9 cellular contexts compared by ENCODE assay signal in genomic region chr20:62369508-62370114, GRCh38. TPM values are rescaled to one million over a fixed set of nuclear protein-coding genes. Genes with fewer than 3 reads are reported as not detected.
DNase-seq lines count a peak whose midpoint lies in the region; ATAC-seq, FAIRE-seq and TF ChIP-seq lines count a peak whose summit lies in the region.
"Had no signal": no experiment of that assay in that cellular context is flagged by ENCODE, and none has a peak within 500 bp of the region (broad histone marks: within the 10 kb centered on the region; RNA-seq: fewer than 3 reads in every experiment).

No MANE protein-coding gene starts in this region.

- peaks cover 10% of the 10 kb centered on the region for H3K36me3 ChIP-seq in NT2/D1 (ENCODE audit: insufficient read depth, insufficient read length, low read length)
- no peaks in the 10 kb centered on the region for H3K36me3 ChIP-seq in spleen
- no peaks in the 10 kb centered on the region for H3K36me3 ChIP-seq in H7 (replicated peaks; ENCODE audit: control insufficient read depth, insufficient read depth, low read length)

- no peaks in the 10 kb centered on the region for H3K9me3 ChIP-seq in A549
- no peaks in the 10 kb centered on the region; the same call in 1 of the 2 replicates for H3K9me3 ChIP-seq in NT2/D1 (ENCODE audit: insufficient read depth, low read length)
- no peaks in the 10 kb centered on the region for H3K9me3 ChIP-seq in spleen

- H3K27me3 ChIP-seq in NT2/D1 (ENCODE audit: insufficient read depth, insufficient read length): no peaks in the 10 kb centered on the region
- H3K27me3 ChIP-seq in spleen (replicated peaks in 1 of 7): peaks cover 0 to 79% (median 32%) of the 10 kb centered on the region in 7 donors
- H3K27me3 ChIP-seq in H7 (ENCODE audit: control insufficient read depth, insufficient read depth, low read length): no peaks in the 10 kb centered on the region

- H3K4me1 ChIP-seq in A549 (peaks cover 53% of the 10 kb centered on the region), NT2/D1 (ENCODE audit: insufficient read depth, insufficient read length) (peaks cover 45% of the 10 kb centered on the region), spleen (peaks cover 13 to 56% (median 47%) of the 10 kb centered on the region in 6 donors)

- H3K27ac ChIP-seq in A549 (peak overlapping the region; percentile 97 to 99), spleen (no peak overlapping the region)

- POLR2A ChIA-PET in A549 (lab: Yijun Ruan, JAX): interaction anchor here (1.3 to 5.0 kb wide), 6 partner anchors 8 to 64 kb away, joined by 3 to 61 read pairs (median 11); partner anchors contain the start of gene RPS21

- peak overlapping the region; percentile 75 for H3K4me3 Mint-ChIP-seq in nephron progenitor cell

- TF ChIP-seq CTCF in A549 (IDR thresholded peaks at IDR 0.05) (no peak), epithelial cell of proximal tubule (conservative IDR thresholded peaks at IDR 0.05; ENCODE audit: low read depth, low read length) (no peak), nephron progenitor cell (IDR thresholded peaks at IDR 0.05) (no peak), spleen (IDR thresholded peaks at IDR 0.05 in 8 of 11, conservative IDR thresholded peaks at IDR 0.05 in 3 of 11) (no peak)

- DNase-seq in A549 (ENCODE audit: low read depth in 1 of 2, low spot score in 1 of 2) (peak in 1 of 2 experiments; percentile 83), NT2/D1 (ENCODE audit: low read depth, low spot score) (no peak), epithelial cell of proximal tubule (ENCODE audit: low read depth) (no peak), nephron progenitor cell (no peak), NCI-H1092 treated with DMSO at 0.1 percent for 48 hours (lab: John Stamatoyannopoulos, UW) (no peak), DMS153 treated with DMSO at 0.1 percent for 48 hours (lab: John Stamatoyannopoulos, UW; ENCODE audit: unreplicated experiment) (no peak), spleen (no peak), H7 (no peak)
- DNase-seq: effector memory CD4-positive, alpha-beta T cell had no signal

- TF ChIP-seq POLR2A in A549 (IDR thresholded peaks at IDR 0.05; ENCODE audit: low read length) (no peak; the same call in 1 of the 2 replicates), spleen (IDR thresholded peaks at IDR 0.05) (no peak)

- no peaks in the 10 kb centered on the region for H3K27me3 Mint-ChIP-seq in nephron progenitor cell (ENCODE audit: low read depth, poor library complexity)

- H3K36me3 Mint-ChIP-seq in nephron progenitor cell (ENCODE audit: low read depth): peaks cover 4% of the 10 kb centered on the region

- ATAC-seq in A549: peak; percentile 10 to 17; a peak in 4 of 6 replicates

- no peak for FAIRE-seq in A549 (lab: Jason Lieb, UNC)

- 0% methylated on average over 10 of the region's 13 CpGs for WGBS in A549 (ENCODE audit: missing lambda C conversion rate)
- WGBS in spleen, 5 donors: 53 to 71% (median 63%) methylated on average over 10 to 13 of the region's 13 CpGs

- H3K9ac ChIP-seq in NT2/D1 (ENCODE audit: insufficient read length, low read depth): peak overlapping the region; percentile 76

- intact Hi-C loops in spleen (cut with DNase I; ENCODE audit: low total_unique reads): no loop called here

- peaks cover 50% of the 10 kb centered on the region for H3K4me1 Mint-ChIP-seq in nephron progenitor cell

- 0 out of 5 replicates have a peak, but pooled peaks of 1 of the 2 experiments have one; percentile 4 for TF ChIP-seq RAD21 in A549 (conservative IDR thresholded peaks at IDR 0.05 in 1 of 2, IDR thresholded peaks at IDR 0.05 in 1 of 2)

- H3K4me2 ChIP-seq in A549: peak overlapping the region; percentile 91

- peak; percentile 1 to 2; a peak in 2 of 5 replicates for TF ChIP-seq EP300 in A549 (IDR thresholded peaks at IDR 0.05)

- H3K27ac Mint-ChIP-seq in nephron progenitor cell: no peak overlapping the region

- H3K4me3 ChIP-seq in A549 (peak overlapping the region; percentile 100), NT2/D1 (ENCODE audit: insufficient read length, low read depth) (peak overlapping the region; percentile 27), epithelial cell of proximal tubule (ENCODE audit: low read depth, low read length) (peak overlapping the region; percentile 95), spleen (peak overlapping the region in 1 of 8 donors; percentile 90), H7 (ENCODE audit: insufficient read depth, low read depth, low read length) (no peak overlapping the region)

- CTCF ChIA-PET in A549 (lab: Yijun Ruan, JAX): interaction anchor here (0.8 to 12.6 kb wide), 17 partner anchors 8 to 69 kb away, joined by 3 to 290 read pairs (median 5); partner anchors contain the start of gene ADRM1

- peaks cover 10% of the 10 kb centered on the region for H3K9me3 Mint-ChIP-seq in nephron progenitor cell

TF ChIP-seq in A549, 52 proteins besides CTCF, POLR2A, EP300 and RAD21:
- TF ChIP-seq NPAS2 (CRISPR knock-in tag; IDR thresholded peaks at IDR 0.05; ENCODE audit: borderline replicate concordance): no peak
- TF ChIP-seq KDM1A (IDR thresholded peaks at IDR 0.05; ENCODE audit: low read depth): no peak
- no peak for TF ChIP-seq EHF (CRISPR knock-in tag; IDR thresholded peaks at IDR 0.05)
- TF ChIP-seq TP53 (CRISPR knock-in tag; IDR thresholded peaks at IDR 0.05): no peak
- TF ChIP-seq FOSL2 (IDR thresholded peaks at IDR 0.05): no peak; the same call in 1 of the 2 replicates
- no peak; the same call in 1 of the 2 replicates for TF ChIP-seq FOSL2 (CRISPR knock-in tag; IDR thresholded peaks at IDR 0.05)
- no peak for TF ChIP-seq ZNF302 (CRISPR knock-in tag; IDR thresholded peaks at IDR 0.05)

RNA-seq across cellular contexts. Expression of gene LAMA5, which starts 2.5 kb away (rescaled TPM):
- 20.4 and 31.6 TPM in 2 replicates for polyA plus RNA-seq in A549 (2011; rRNA removed)
- polyA plus RNA-seq in A549 (2012; cell fraction: cytosol; rRNA removed): 91.5 and 122 TPM in 2 replicates
- 829 and 950 TPM in 2 replicates for polyA plus RNA-seq in A549 (2012; cell fraction: nucleus; rRNA removed)
- polyA plus RNA-seq in A549 (2017; fragmentation: RNase III; extraction: RNeasy Plus Mini Kit Qiagen cat#74134 plus additional on column Dnase treatment): 196 to 212 TPM (median 202 TPM) in 3 replicates
- polyA minus RNA-seq in A549 (2011; rRNA and poly(A)+ RNA removed): 26.9 and 28.7 TPM in 2 replicates
- 103 and 240 TPM in 2 replicates for total RNA-seq in epithelial cell of proximal tubule
- total RNA-seq in spleen: 100 to 1,000 TPM in 4 of 7 donors, 10 to 100 TPM in 3; 69.8 to 203 (median 108) TPM
- polyA plus RNA-seq in spleen: 100 to 1,000 TPM in 2 of 3 donors, 10 to 100 TPM in 1; 46.5 to 266 (median 128) TPM
- total RNA-seq in H7 (2014; rRNA removed; shearing (Covaris generic)): 61.0 and 90.8 TPM in 2 replicates

RNA-seq across cellular contexts. Expression of gene RPS21, which starts 17.3 kb away (rescaled TPM):
- polyA plus RNA-seq in A549 (2011; rRNA removed): 3,697 and 4,026 TPM in 2 replicates
- 8,308 and 13,239 TPM in 2 replicates for polyA plus RNA-seq in A549 (2012; cell fraction: cytosol; rRNA removed)
- 5,168 and 6,855 TPM in 2 replicates for polyA plus RNA-seq in A549 (2012; cell fraction: nucleus; rRNA removed)
- polyA plus RNA-seq in A549 (2017; fragmentation: RNase III; extraction: RNeasy Plus Mini Kit Qiagen cat#74134 plus additional on column Dnase treatment): 2,862 to 2,938 TPM (median 2,871 TPM) in 3 replicates
- 804 and 936 TPM in 2 replicates for polyA minus RNA-seq in A549 (2011; rRNA and poly(A)+ RNA removed)
- 2,187 and 2,322 TPM in 2 replicates for total RNA-seq in epithelial cell of proximal tubule
- total RNA-seq in spleen: 1,000 to 10,000 TPM; 1,168 to 3,909 (median 1,666) TPM
- over 10,000 TPM in 2 of 3 donors, 1,000 to 10,000 TPM in 1; 9,792 to 11,722 (median 10,372) TPM for polyA plus RNA-seq in spleen
- total RNA-seq in H7 (2014; rRNA removed; shearing (Covaris generic)): 877 and 1,118 TPM in 2 replicates

RNA-seq across cellular contexts. Expression of gene CABLES2, which starts 37.5 kb away (rescaled TPM):
- 3.9 and 5.0 TPM in 2 replicates for polyA plus RNA-seq in A549 (2011; rRNA removed)
- polyA plus RNA-seq in A549 (2012; cell fraction: cytosol; rRNA removed): 5.9 and 7.3 TPM in 2 replicates
- polyA plus RNA-seq in A549 (2012; cell fraction: nucleus; rRNA removed): 9.4 and 10.5 TPM in 2 replicates
- polyA plus RNA-seq in A549 (2017; fragmentation: RNase III; extraction: RNeasy Plus Mini Kit Qiagen cat#74134 plus additional on column Dnase treatment): 5.6 to 7.7 TPM (median 6.6 TPM) in 3 replicates
- polyA minus RNA-seq in A549 (2011; rRNA and poly(A)+ RNA removed): 6.1 and 7.1 TPM in 2 replicates
- 5.8 and 7.8 TPM in 2 replicates for total RNA-seq in epithelial cell of proximal tubule
- 1 to 10 TPM; 3.9 to 5.9 (median 4.1) TPM for total RNA-seq in spleen
- 1 to 10 TPM; 2.0 to 2.7 (median 2.4) TPM for polyA plus RNA-seq in spleen
- total RNA-seq in H7 (2014; rRNA removed; shearing (Covaris generic)): 7.7 and 8.3 TPM in 2 replicates

RNA-seq across cellular contexts. Expression of gene RBBP8NL, which starts 57.7 kb away (rescaled TPM):
- polyA plus RNA-seq in A549 (2011; rRNA removed) (not detected in 2 replicates), A549 (2017; fragmentation: RNase III; extraction: RNeasy Plus Mini Kit Qiagen cat#74134 plus additional on column Dnase treatment) (not detected in 3 replicates), spleen (under 1 TPM in 1 of 3 donors, not detected in 2; 0.03 TPM)
- polyA plus RNA-seq in A549 (2012; cell fraction: cytosol; rRNA removed): not detected in 2 replicates
- not detected in 2 replicates for polyA plus RNA-seq in A549 (2012; cell fraction: nucleus; rRNA removed)
- not detected in 2 replicates for polyA minus RNA-seq in A549 (2011; rRNA and poly(A)+ RNA removed)
- total RNA-seq in epithelial cell of proximal tubule (0.07 and 0.40 TPM in 2 replicates), spleen (not detected)
- not detected in 2 replicates for total RNA-seq in H7 (2014; rRNA removed; shearing (Covaris generic))

Comparison
In these comparisons a context has a peak if more than half of its experiments do, and no peak if none do; other contexts are left out.
1. H3K27ac ChIP-seq: peak in A549 (2 of 2); none in spleen (0 of 8).